9 cellular contexts compared by ENCODE assay signal in the genomic region with DNA sequence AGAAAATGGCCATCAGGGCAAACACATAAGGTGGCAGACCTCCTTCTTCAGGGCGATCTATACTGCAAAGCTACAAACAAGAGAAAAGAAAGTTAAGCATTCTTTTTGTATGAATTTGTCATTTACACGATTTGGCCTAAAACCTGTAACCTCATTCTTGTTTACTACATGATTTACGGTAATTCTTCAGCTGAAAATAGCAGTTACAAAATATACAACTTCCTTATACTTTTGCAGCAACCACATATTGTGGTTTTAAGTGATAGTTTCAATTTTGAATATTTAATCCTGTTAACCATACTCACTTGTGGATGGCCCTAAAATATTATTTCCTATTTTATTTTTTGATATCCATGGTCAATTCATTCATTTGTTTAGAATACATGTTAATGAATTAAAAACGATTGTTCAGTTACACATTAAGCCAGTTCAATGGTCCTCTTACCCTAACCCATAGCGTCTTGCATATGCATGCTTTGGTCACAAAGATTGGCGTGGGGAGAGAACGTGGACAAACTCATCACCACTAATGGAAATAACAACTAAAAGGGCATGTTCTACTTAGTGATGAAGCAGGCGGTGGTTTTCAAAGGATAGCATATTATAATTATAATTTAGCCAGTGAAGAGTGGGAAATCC. TPM values are rescaled to one million over a fixed set of nuclear protein-coding genes. Genes with fewer than 3 reads are reported as not detected.
DNase-seq lines count a peak whose midpoint lies in the region; ATAC-seq, FAIRE-seq and TF ChIP-seq lines count a peak whose summit lies in the region.
"Had no signal": no experiment of that assay in that cellular context is flagged by ENCODE, and none has a peak within 500 bp of the region (broad histone marks: within the 10 kb centered on the region; RNA-seq: fewer than 3 reads in every experiment).

No MANE protein-coding gene starts in this region.

- FAIRE-seq in urothelium cell line (lab: Jason Lieb, UNC), result no peak

- H3K36me3 Mint-ChIP-seq in naive thymus-derived CD4-positive, alpha-beta T cell, result peaks cover 27 to 84% (median 56%) of the 10 kb centered on the region in 5 donors

- peaks cover 11 to 52% (median 30%) of the 10 kb centered on the region in 3 experiments for H3K36me3 ChIP-seq in naive thymus-derived CD4-positive, alpha-beta T cell (ENCODE audit: control insufficient read depth in 2 of 3, insufficient read depth in 3 of 3, low read length in 3 of 3)

- H3K9me3 ChIP-seq in naive thymus-derived CD4-positive, alpha-beta T cell (ENCODE audit: control insufficient read depth in 2 of 3, low read length in 3 of 3), result no peaks in the 10 kb centered on the region

- DNase-seq in naive thymus-derived CD4-positive, alpha-beta T cell, result no peak
- DNase-seq in NCI-H446 (lab: John Stamatoyannopoulos, UW), result no peak
- no peak for DNase-seq in urothelium cell line (ENCODE audit: low spot score)
- DNase-seq: activated CD4-positive, CD25-positive, alpha-beta regulatory T cell treated with anti-CD3 and anti-CD28 coated beads, Interleukin-2, amount 50 U/mL, for 72 hours; NCI-H1436 treated with DMSO at 0.1 percent for 48 hours had no signal

- peak; percentile 45; the same call in 1 of the 2 replicates for TF ChIP-seq POLR2A in Raji (IDR thresholded peaks at IDR 0.05; ENCODE audit: insufficient read depth, low read depth, low read length)

- peaks cover 0 to 16% of the 10 kb centered on the region in 2 donors for H3K4me1 ChIP-seq in naive thymus-derived CD4-positive, alpha-beta T cell (ENCODE audit: control insufficient read depth in 2 of 2, insufficient read depth in 2 of 2, low read length in 2 of 2)

- peak overlapping the region in 7 of 9 donors; percentile 31 to 81 (median 68) for H3K27ac Mint-ChIP-seq in naive thymus-derived CD4-positive, alpha-beta T cell

- H3K27ac ChIP-seq in naive thymus-derived CD4-positive, alpha-beta T cell (ENCODE audit: low read depth, low read length), result no peak overlapping the region

- CTCF ChIA-PET in naive thymus-derived CD4-positive, alpha-beta T cell (lab: Charles Lee), result no interaction called here

- H3K4me1 Mint-ChIP-seq in naive thymus-derived CD4-positive, alpha-beta T cell, result peaks cover 12 to 52% (median 25%) of the 10 kb centered on the region in 7 donors

- no peaks in the 10 kb centered on the region for H3K27me3 ChIP-seq in naive thymus-derived CD4-positive, alpha-beta T cell (ENCODE audit: control insufficient read depth in 2 of 2, insufficient read depth in 2 of 2, low read length in 2 of 2)

- intact Hi-C loops in naive thymus-derived CD4-positive, alpha-beta T cell (cut with micrococcal nuclease), result loop anchor here (1.0 to 10.0 kb wide), 6 partner anchors 15 to 520 kb away; a partner anchor contains a TSS

- peak overlapping the region in 9 of 10 donors; percentile 37 to 88 (median 85) for H3K4me3 Mint-ChIP-seq in naive thymus-derived CD4-positive, alpha-beta T cell

- no peaks in the 10 kb centered on the region for H3K9me3 Mint-ChIP-seq in naive thymus-derived CD4-positive, alpha-beta T cell

- ATAC-seq in GM18498 (IDR thresholded peaks at IDR 0.05; ENCODE audit: unreplicated experiment) (peak; percentile 35), GM21786 (IDR thresholded peaks at IDR 0.05; ENCODE audit: unreplicated experiment) (peak; percentile 25), HG03521 (IDR thresholded peaks at IDR 0.05; ENCODE audit: unreplicated experiment) (no peak)
- peak; percentile 70 for ATAC-seq in naive thymus-derived CD4-positive, alpha-beta T cell

- POLR2A ChIA-PET in naive thymus-derived CD4-positive, alpha-beta T cell (lab: Charles Lee), result no interaction called here

- H3K27me3 Mint-ChIP-seq in naive thymus-derived CD4-positive, alpha-beta T cell, result no peaks in the 10 kb centered on the region

- peak overlapping the region; percentile 46 for H3K4me3 ChIP-seq in naive thymus-derived CD4-positive, alpha-beta T cell (ENCODE audit: low read length)

RNA-seq across cellular contexts. Expression of a gene that starts 16.6 kb away (rescaled TPM):
- 10 to 100 TPM; 38.5 to 57.4 (median 49.0) TPM for total RNA-seq in naive thymus-derived CD4-positive, alpha-beta T cell
- 10 to 100 TPM; 15.2 to 19.7 TPM for polyA plus RNA-seq in naive thymus-derived CD4-positive, alpha-beta T cell

RNA-seq across cellular contexts. Expression of a gene that starts 55.2 kb away (rescaled TPM):
- total RNA-seq in naive thymus-derived CD4-positive, alpha-beta T cell, result 10 to 100 TPM; 26.3 to 62.3 (median 38.4) TPM
- 10 to 100 TPM; 35.6 to 54.7 TPM for polyA plus RNA-seq in naive thymus-derived CD4-positive, alpha-beta T cell
